Comparison of ENCODE assay signal across 12 cellular contexts in genomic region chr6:94065707-94066337, GRCh38.
"Had no signal": no experiment of that assay in that cellular context is flagged by ENCODE, and none has a peak within 500 bp of the region (broad histone marks: within the 10 kb centered on the region; RNA-seq: fewer than 3 reads in every experiment).

No MANE protein-coding gene starts in this region.

- H3K9me3 Mint-ChIP-seq: activated T-helper 2 cell treated with anti-CD3 and anti-CD28 coated beads, Interferon-gamma antibody, Interleukin-2, Interleukin-4, amounts not matched to agents 10 μg/mL and 5 μg/mL and 100 μg/mL, durations not matched to agents 14 hours and 24 hours and 36 hours; T-helper 2 cell treated with Interferon-gamma antibody and Interleukin-4, amounts not matched to agents 5 μg/mL and 100 μg/mL, for 36 hours had no signal

- H3K27me3 Mint-ChIP-seq: activated naive CD4-positive, alpha-beta T cell treated with anti-CD3 and anti-CD28 coated beads, Interleukin-2, amount 10 ng/mL, durations not matched to agents 7 days and 5 days; effector memory CD8-positive, alpha-beta T cell; natural killer cell treated with Interleukin-12 subunit alpha and Interleukin-12 subunit beta and Interleukin-15 and Interleukin-18, amount 100 ng/mL, for 72 hours had no signal

- H3K27ac Mint-ChIP-seq: activated T-helper 2 cell treated with anti-CD3 and anti-CD28 coated beads, Interferon-gamma antibody, Interleukin-2, Interleukin-4, amounts not matched to agents 10 μg/mL and 5 μg/mL and 100 μg/mL, durations not matched to agents 14 hours and 24 hours and 36 hours; effector memory CD8-positive, alpha-beta T cell; natural killer cell treated with Interleukin-12 subunit alpha and Interleukin-12 subunit beta and Interleukin-15 and Interleukin-18, amount 100 ng/mL, for 72 hours; T-helper 2 cell treated with Interferon-gamma antibody and Interleukin-4, amounts not matched to agents 5 μg/mL and 100 μg/mL, for 36 hours had no signal

- H3K4me3 Mint-ChIP-seq: activated naive CD4-positive, alpha-beta T cell treated with anti-CD3 and anti-CD28 coated beads, Interleukin-2, amount 10 ng/mL, durations not matched to agents 7 days and 5 days; effector memory CD8-positive, alpha-beta T cell; natural killer cell treated with Interleukin-12 subunit alpha and Interleukin-12 subunit beta and Interleukin-15 and Interleukin-18, amount 100 ng/mL, for 72 hours; T-helper 2 cell treated with Interferon-gamma antibody and Interleukin-4, amounts not matched to agents 5 μg/mL and 100 μg/mL, for 36 hours had no signal

- H3K36me3 Mint-ChIP-seq: activated naive CD4-positive, alpha-beta T cell treated with anti-CD3 and anti-CD28 coated beads, Interleukin-2, amount 10 ng/mL, durations not matched to agents 7 days and 5 days; natural killer cell treated with Interleukin-12 subunit alpha and Interleukin-12 subunit beta and Interleukin-15 and Interleukin-18, amount 100 ng/mL, for 72 hours had no signal

- ATAC-seq: activated CD4-positive, CD25-positive, alpha-beta regulatory T cell treated with anti-CD3 and anti-CD28 coated beads, Interleukin-2, amount 50 U/mL, for 24 hours; effector memory CD8-positive, alpha-beta T cell; left colon; natural killer cell treated with Interleukin-12 subunit alpha and Interleukin-12 subunit beta and Interleukin-15 and Interleukin-18, amount 100 ng/mL, for 72 hours had no signal

- H3K4me1 Mint-ChIP-seq: activated naive CD4-positive, alpha-beta T cell treated with anti-CD3 and anti-CD28 coated beads, Interleukin-2, amount 10 ng/mL, durations not matched to agents 7 days and 5 days had no signal

- DNase-seq: activated naive CD4-positive, alpha-beta T cell treated with anti-CD3 and anti-CD28 coated beads, Interleukin-2, amount 10 ng/mL, durations not matched to agents 7 days and 5 days; caudate nucleus; cortex of kidney; effector memory CD8-positive, alpha-beta T cell; erythroblast; left colon; mammary epithelial cell; uterus had no signal
